Comparison of ENCODE assay signal across 24 cellular contexts in genomic region chr16:11462861-11463260, GRCh38.
"Had no signal": no experiment of that assay in that cellular context is flagged by ENCODE, and none has a peak within 500 bp of the region (broad histone marks: within the 10 kb centered on the region; RNA-seq: fewer than 3 reads in every experiment).

No MANE protein-coding gene starts in this region.

- H3K27ac Mint-ChIP-seq: memory B cell, mesothelial cell of epicardium had no signal

- H3K27me3 ChIP-seq: dorsolateral prefrontal cortex, esophagus squamous epithelium, gastrocnemius medialis, heart right ventricle, left lung had no signal

- H3K9me3 Mint-ChIP-seq: memory B cell, mesothelial cell of epicardium had no signal

- H3K4me3 ChIP-seq: coronary artery, dorsolateral prefrontal cortex, esophagus squamous epithelium, gastrocnemius medialis, heart right ventricle, left lung, lung, mucosa of descending colon had no signal

- H3K4me1 Mint-ChIP-seq: mesothelial cell of epicardium had no signal

- H3K4me1 ChIP-seq: esophagus squamous epithelium, gastrocnemius medialis, left lung had no signal

- H3K9me3 ChIP-seq: esophagus squamous epithelium, gastrocnemius medialis, heart right ventricle, left lung, mucosa of descending colon had no signal

- H3K36me3 Mint-ChIP-seq: memory B cell, mesothelial cell of epicardium had no signal

- DNase-seq: dermis blood vessel endothelial cell; dorsolateral prefrontal cortex; effector CD4-positive, alpha-beta T cell; effector memory CD4-positive, alpha-beta T cell; erythroblast; esophagus squamous epithelium; foreskin fibroblast; foreskin melanocyte; gastrocnemius medialis; glutamatergic neuron; head of caudate nucleus; heart right ventricle; hippocampal formation; left cardiac atrium; left lung; left ventricle myocardium superior; mammary epithelial cell; mucosa of descending colon had no signal

- H3K4me3 Mint-ChIP-seq: memory B cell, mesothelial cell of epicardium had no signal

- H3K36me3 ChIP-seq: esophagus squamous epithelium, gastrocnemius medialis, heart right ventricle, left lung had no signal

- H3K27ac ChIP-seq: coronary artery, dorsolateral prefrontal cortex, epithelial cell of prostate, esophagus squamous epithelium, gastrocnemius medialis, heart right ventricle, left lung had no signal

- ATAC-seq: esophagus mucosa, gastrocnemius medialis, heart right ventricle, left cardiac atrium, left lung, left ventricle myocardium superior, mucosa of descending colon had no signal
